ENCODE assay signal across 8 cellular contexts in genomic region chr15:38354321-38354929, GRCh38.
DNase-seq lines count a peak whose midpoint lies in the region; ATAC-seq and TF ChIP-seq lines count a peak whose summit lies in the region.

No MANE protein-coding gene starts in this region.

- H3K27ac ChIP-seq in fibroblast of lung (ENCODE audit: insufficient read depth, low read length) (no peak overlapping the region), neural progenitor cell (no peak overlapping the region), suprapubic skin (no peak overlapping the region)

- no peaks in the 10 kb centered on the region for H3K27me3 Mint-ChIP-seq in neural progenitor cell (ENCODE audit: insufficient read depth, low read depth)

- H3K9me3 ChIP-seq in NT2/D1 (ENCODE audit: insufficient read depth, low read length) (no peaks in the 10 kb centered on the region), fibroblast of lung (ENCODE audit: control insufficient read depth, insufficient read depth, low read depth, low read length) (no peaks in the 10 kb centered on the region), neural progenitor cell (ENCODE audit: low read depth) (no peaks in the 10 kb centered on the region), suprapubic skin (no peaks in the 10 kb centered on the region)

- ATAC-seq in HG03060 (IDR thresholded peaks at IDR 0.05; ENCODE audit: low read depth, unreplicated experiment) (peak; percentile 44), GM19397 (IDR thresholded peaks at IDR 0.05; ENCODE audit: unreplicated experiment) (no peak)

- no peak overlapping the region for H2AFZ ChIP-seq in fibroblast of lung (ENCODE audit: low read length)
- no peak overlapping the region for H2AFZ ChIP-seq in neural progenitor cell (replicated peaks)

- H3K79me2 ChIP-seq in fibroblast of lung (ENCODE audit: control insufficient read depth, insufficient read depth, low read length) (no peaks in the 10 kb centered on the region), neural progenitor cell (ENCODE audit: low read depth) (no peaks in the 10 kb centered on the region)

- H3K4me2 ChIP-seq in fibroblast of lung (ENCODE audit: extremely low read depth, insufficient read depth, low read length) (no peak overlapping the region), neural progenitor cell (no peak overlapping the region)

- H3F3A ChIP-seq in neural progenitor cell (ENCODE audit: low read depth): peaks cover 21% of the 10 kb centered on the region

- TF ChIP-seq EP300 in suprapubic skin (IDR thresholded peaks at IDR 0.05): no peak

- no peak overlapping the region for H3K4me3 Mint-ChIP-seq in neural progenitor cell

- peaks cover 16% of the 10 kb centered on the region for H3K36me3 Mint-ChIP-seq in neural progenitor cell

- no peaks in the 10 kb centered on the region for H4K20me1 ChIP-seq in fibroblast of lung (ENCODE audit: control insufficient read depth, extremely low read depth, insufficient read depth, low read length)
- H4K20me1 ChIP-seq in neural progenitor cell (ENCODE audit: low read depth): no peaks in the 10 kb centered on the region

- H3K4me3 ChIP-seq in NT2/D1 (ENCODE audit: insufficient read length, low read depth) (no peak overlapping the region), fibroblast of lung (replicated peaks in 1 of 4; ENCODE audit: control extremely low read depth in 1 of 4, insufficient read depth in 1 of 4, low read depth in 3 of 4, low read length in 4 of 4) (no peak overlapping the region), neural progenitor cell (no peak overlapping the region), suprapubic skin (no peak overlapping the region)

- no peak for TF ChIP-seq POLR2A in suprapubic skin (IDR thresholded peaks at IDR 0.05)

- no peak overlapping the region for H3K9ac ChIP-seq in NT2/D1 (ENCODE audit: insufficient read length, low read depth)
- H3K9ac ChIP-seq in fibroblast of lung (ENCODE audit: insufficient read depth, low read length): no peak overlapping the region
- no peak overlapping the region for H3K9ac ChIP-seq in neural progenitor cell

- no peak overlapping the region for H3K27ac Mint-ChIP-seq in neural progenitor cell

- H3K9me3 Mint-ChIP-seq in neural progenitor cell: no peaks in the 10 kb centered on the region

- H3K27me3 ChIP-seq in NT2/D1 (ENCODE audit: insufficient read depth, insufficient read length): no peaks in the 10 kb centered on the region
- no peaks in the 10 kb centered on the region for H3K27me3 ChIP-seq in fibroblast of lung (ENCODE audit: control insufficient read depth, insufficient read depth, low read length)
- H3K27me3 ChIP-seq in neural progenitor cell: no peaks in the 10 kb centered on the region
- H3K27me3 ChIP-seq in suprapubic skin: no peaks in the 10 kb centered on the region

- peaks cover 18% of the 10 kb centered on the region for H3K36me3 ChIP-seq in NT2/D1 (ENCODE audit: insufficient read depth, insufficient read length, low read length)
- peaks cover 4% of the 10 kb centered on the region for H3K36me3 ChIP-seq in fibroblast of lung (ENCODE audit: control insufficient read depth, insufficient read depth, low read length)
- H3K36me3 ChIP-seq in neural progenitor cell: peaks cover 8% of the 10 kb centered on the region
- peaks cover 21% of the 10 kb centered on the region for H3K36me3 ChIP-seq in suprapubic skin

- peak; percentile 17 for DNase-seq in DMS53 treated with DMSO at 0.1 percent for 48 hours (lab: John Stamatoyannopoulos, UW; ENCODE audit: unreplicated experiment)
- DNase-seq in NT2/D1 (ENCODE audit: low read depth, low spot score): peak; percentile 9
- DNase-seq in activated T-cell treated with anti-CD3 and anti-CD28 coated beads for 4 hours: peak; percentile 40
- peak; percentile 54 to 83 for DNase-seq in fibroblast of lung (ENCODE audit: low read depth in 2 of 2)
- peak; percentile 66 for DNase-seq in neural progenitor cell (ENCODE audit: low spot score)
- peak in 1 of 2 donors; percentile 66 for DNase-seq in suprapubic skin (ENCODE audit: low spot score in 2 of 2)

- 36% methylated on average over 3 of the region's 3 CpGs for WGBS in suprapubic skin

- no peaks in the 10 kb centered on the region for H3K4me1 ChIP-seq in NT2/D1 (ENCODE audit: insufficient read depth, insufficient read length)
- H3K4me1 ChIP-seq in fibroblast of lung (ENCODE audit: control insufficient read depth, extremely low read depth, insufficient read depth, low read length): no peaks in the 10 kb centered on the region
- H3K4me1 ChIP-seq in neural progenitor cell: no peaks in the 10 kb centered on the region
- no peaks in the 10 kb centered on the region for H3K4me1 ChIP-seq in suprapubic skin

- TF ChIP-seq CTCF in fibroblast of lung (conservative IDR thresholded peaks at IDR 0.05 in 1 of 2, IDR thresholded peaks at IDR 0.05 in 1 of 2; ENCODE audit: low read depth in 1 of 2, low read length in 2 of 2): peak; percentile 64 to 76
- TF ChIP-seq CTCF in neural progenitor cell (IDR thresholded peaks at IDR 0.05): peak; percentile 86
- TF ChIP-seq CTCF in suprapubic skin (IDR thresholded peaks at IDR 0.05): peak; percentile 56 to 65

- no peaks in the 10 kb centered on the region for H3K4me1 Mint-ChIP-seq in neural progenitor cell
